Comparison of ENCODE assay signal across 2 cellular contexts in genomic region chr11:86718999-86719398, GRCh38.
TF ChIP-seq lines count a peak whose summit lies in the region.

No MANE protein-coding gene starts in this region.

TF ChIP-seq in SK-N-SH, 30 proteins besides CTCF, POLR2A, EP300 and RAD21 (continued from another document):
- TF ChIP-seq PBX3 (IDR thresholded peaks at IDR 0.05): no peak
- TF ChIP-seq MEF2A (IDR thresholded peaks at IDR 0.05; ENCODE audit: borderline replicate concordance, low read depth): no peak
- no peak for TF ChIP-seq MXI1 (IDR thresholded peaks at IDR 0.05; ENCODE audit: low read depth, low read length)
- TF ChIP-seq FOSL2 (IDR thresholded peaks at IDR 0.05; ENCODE audit: borderline replicate concordance, low read depth): no peak
TF ChIP-seq in SK-N-SH: peak in this region for 0.

TF ChIP-seq in SK-N-SH treated with all-trans-retinoic acid at 6 μM for 48 hours, 23 proteins besides CTCF, POLR2A, EP300 and RAD21 (continued from another document):
- TF ChIP-seq PATZ1 (CRISPR knock-in tag; IDR thresholded peaks at IDR 0.05; ENCODE audit: borderline replicate concordance) (no peak), TCF4 (CRISPR knock-in tag; IDR thresholded peaks at IDR 0.05; ENCODE audit: borderline replicate concordance) (no peak), BACH2 (CRISPR knock-in tag; IDR thresholded peaks at IDR 0.05; ENCODE audit: borderline replicate concordance) (no peak)
